ENCODE assay signal across 10 cellular contexts in genomic region chr14:106491851-106492250, GRCh38.
A peak's percentile ranks its signal among the peaks of the same experiment; 100 is the strongest.
DNase-seq lines count a peak whose midpoint lies in the region; ATAC-seq and TF ChIP-seq lines count a peak whose summit lies in the region.
"Had no signal": no experiment of that assay in that cellular context is flagged by ENCODE, and none has a peak within 500 bp of the region (broad histone marks: within the 10 kb centered on the region; RNA-seq: fewer than 3 reads in every experiment).

No MANE protein-coding gene starts in this region.

- H3K27ac ChIP-seq in 22Rv1 = no peak overlapping the region

- H3K9me3 Mint-ChIP-seq in Caco-2 (ENCODE audit: unreplicated experiment) = no peaks in the 10 kb centered on the region
- no peaks in the 10 kb centered on the region for H3K9me3 Mint-ChIP-seq in effector memory CD8-positive, alpha-beta T cell

- ATAC-seq in effector memory CD8-positive, alpha-beta T cell (replicated peaks) = no peak
- no peak for ATAC-seq in GM21423 (IDR thresholded peaks at IDR 0.05; ENCODE audit: unreplicated experiment)

- peak; percentile 59 for TF ChIP-seq CTCF in 22Rv1 (IDR thresholded peaks at IDR 0.05)
- TF ChIP-seq CTCF in Caco-2 (IDR thresholded peaks at IDR 0.05; ENCODE audit: insufficient read depth in 1 of 2, low read depth in 1 of 2, low read length in 1 of 2, severe bottlenecking in 1 of 2, unreplicated experiment in 1 of 2) = peak; percentile 26 to 29
- TF ChIP-seq CTCF in astrocyte of the spinal cord (IDR thresholded peaks at IDR 0.05; ENCODE audit: low read depth, low read length) = peak; percentile 22

- H3K27ac Mint-ChIP-seq in Caco-2 (ENCODE audit: unreplicated experiment) = no peak overlapping the region
- H3K27ac Mint-ChIP-seq in effector memory CD8-positive, alpha-beta T cell = no peak overlapping the region

- intact Hi-C loops in Caco-2 (cut with micrococcal nuclease; ENCODE audit: unreplicated experiment) = no loop called here

- H3K4me1 Mint-ChIP-seq in Caco-2 (ENCODE audit: low read depth, unreplicated experiment) = no peaks in the 10 kb centered on the region
- peaks cover 12% of the 10 kb centered on the region in 2 donors for H3K4me1 Mint-ChIP-seq in effector memory CD8-positive, alpha-beta T cell (ENCODE audit: low read depth in 2 of 2)

- H3K27me3 ChIP-seq in Caco-2 (replicated peaks; ENCODE audit: control insufficient read depth, insufficient read depth, low read length) = no peaks in the 10 kb centered on the region; the same call in 1 of the 2 replicates

- no peaks in the 10 kb centered on the region for H3K9me3 ChIP-seq in Caco-2

- DNase-seq in Caco-2 = peak in 1 of 2 experiments; percentile 32
- DNase-seq in M059J (ENCODE audit: low read depth) = peak; percentile 1
- no peak for DNase-seq in astrocyte of the spinal cord (ENCODE audit: low read depth, low spot score)
- DNase-seq in effector memory CD8-positive, alpha-beta T cell = no peak
- no peak for DNase-seq in nucleus accumbens (lab: John Stamatoyannopoulos, UW)
- no peak for DNase-seq in activated CD8-positive, alpha-beta memory T cell treated with anti-CD3 and anti-CD28 coated beads, Interleukin-2, amount 50 U/mL, for 4 hours
- DNase-seq: effector CD4-positive, alpha-beta T cell; kidney glomerular epithelial cell had no signal

- POLR2A ChIA-PET in Caco-2 (lab: Charles Lee) = no interaction called here

- CTCF ChIA-PET in Caco-2 (lab: Charles Lee) = interaction anchor here (0.7 kb wide), 1 partner anchor 9 kb away, joined by 3 read pairs; no protein-coding TSS in a partner anchor

- no TSS peak for BruUV-seq in Caco-2 (replicated peaks; lab: Mats Ljungman, UMichigan)

- in situ Hi-C loops in astrocyte of the spinal cord (cut with HindIII; ENCODE audit: low sequenced_read_pairs) = no loop called here

- no peaks in the 10 kb centered on the region for H3K36me3 Mint-ChIP-seq in Caco-2 (ENCODE audit: insufficient read depth, unreplicated experiment)
- peaks cover 4% of the 10 kb centered on the region for H3K36me3 Mint-ChIP-seq in effector memory CD8-positive, alpha-beta T cell (ENCODE audit: insufficient read depth)

- no peaks in the 10 kb centered on the region for H3K4me1 ChIP-seq in Caco-2

- no peak overlapping the region for H3K4me3 Mint-ChIP-seq in Caco-2 (ENCODE audit: unreplicated experiment)
- H3K4me3 Mint-ChIP-seq in effector memory CD8-positive, alpha-beta T cell = no peak overlapping the region

- no peaks in the 10 kb centered on the region for H3K36me3 ChIP-seq in Caco-2 (ENCODE audit: control insufficient read depth, insufficient read depth, low read length)

- no peak overlapping the region for H3K4me3 ChIP-seq in Caco-2 (ENCODE audit: low read depth, low read length)
- no peak overlapping the region for H3K4me3 ChIP-seq in astrocyte of the spinal cord (ENCODE audit: low read depth, low read length)

- no peaks in the 10 kb centered on the region for H3K27me3 Mint-ChIP-seq in Caco-2 (ENCODE audit: insufficient read depth, unreplicated experiment)
- no peaks in the 10 kb centered on the region for H3K27me3 Mint-ChIP-seq in effector memory CD8-positive, alpha-beta T cell
